In the genomic region with DNA sequence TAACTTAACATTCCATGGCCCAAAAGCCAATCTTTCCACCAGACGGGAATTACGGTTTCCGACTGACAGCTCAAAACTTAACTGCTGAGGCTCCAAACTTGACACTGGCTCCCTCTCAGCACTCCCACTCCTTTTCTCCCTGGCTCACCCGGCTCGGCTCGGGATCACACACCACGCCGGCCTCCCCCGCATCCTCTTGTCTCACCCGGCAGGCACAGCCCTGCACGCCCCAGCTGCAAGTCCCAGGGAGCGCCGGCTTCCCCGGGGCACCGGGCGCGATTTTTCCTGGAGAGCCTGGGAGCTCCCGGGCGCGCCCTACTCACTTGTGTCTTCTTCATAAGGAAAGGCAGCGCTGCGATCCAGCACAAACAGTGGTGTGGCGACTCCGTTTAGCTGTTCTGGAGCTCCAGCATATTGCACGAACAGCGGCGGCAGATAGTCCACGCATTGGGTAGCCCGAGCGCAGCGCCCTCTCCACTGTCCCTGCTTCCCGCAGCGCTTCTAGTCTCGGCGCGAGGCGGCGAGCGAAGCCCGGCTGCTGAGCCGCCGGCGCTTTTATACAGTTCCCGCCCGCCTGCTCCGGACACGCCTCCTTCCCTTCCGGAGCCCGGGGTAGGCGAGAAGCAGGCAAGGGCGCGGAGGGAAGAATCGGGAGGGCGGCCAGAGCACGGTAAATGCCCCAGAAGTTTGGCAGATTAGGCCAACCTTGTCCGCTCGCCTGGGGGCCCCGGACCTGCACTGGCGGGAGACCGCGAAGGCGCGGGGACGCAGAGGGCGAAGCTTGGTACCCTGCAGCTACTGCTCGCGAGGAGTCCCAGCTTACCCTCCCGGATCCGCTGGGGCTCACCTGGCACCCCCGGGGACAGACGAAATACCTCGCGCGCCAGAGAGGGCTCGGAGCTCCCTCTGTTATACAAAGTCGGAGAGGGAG, we compare ENCODE assay signal across 8 cellular contexts. TPM values are rescaled to one million over a fixed set of nuclear protein-coding genes. Genes with fewer than 3 reads are reported as not detected.
DNase-seq lines count a peak whose midpoint lies in the region; ATAC-seq, FAIRE-seq and TF ChIP-seq lines count a peak whose summit lies in the region.

A gene with protein sequence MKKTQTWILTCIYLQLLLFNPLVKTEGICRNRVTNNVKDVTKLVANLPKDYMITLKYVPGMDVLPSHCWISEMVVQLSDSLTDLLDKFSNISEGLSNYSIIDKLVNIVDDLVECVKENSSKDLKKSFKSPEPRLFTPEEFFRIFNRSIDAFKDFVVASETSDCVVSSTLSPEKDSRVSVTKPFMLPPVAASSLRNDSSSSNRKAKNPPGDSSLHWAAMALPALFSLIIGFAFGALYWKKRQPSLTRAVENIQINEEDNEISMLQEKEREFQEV (minus strand): TSS at position 531 of the 931 bp plus-strand sequence. CDS start 193 bp downstream, at position 338.

- H3K56ac ChIP-seq in H9 (ENCODE audit: insufficient read length, low read depth, low read length) = no peak within 1 kb of the TSS

- peaks cover 40 to 50% of the 10 kb centered on the region in 2 experiments for H3K4me1 Mint-ChIP-seq in H9

- H3K36me3 Mint-ChIP-seq in H9 (ENCODE audit: insufficient read depth in 1 of 3, low read depth in 3 of 3) = peaks cover 0 to 5% (median 4%) of the 10 kb centered on the region in 3 experiments; a peak in 4 of 7 replicates

- H3K36me3 ChIP-seq in colonic mucosa = no peaks in the 10 kb centered on the region
- H3K36me3 ChIP-seq in keratinocyte (ENCODE audit: control insufficient read depth in 2 of 2, extremely low read depth in 1 of 2, insufficient read depth in 2 of 2, low read length in 2 of 2) = no peaks in the 10 kb centered on the region
- no peaks in the 10 kb centered on the region for H3K36me3 ChIP-seq in small intestine (ENCODE audit: control insufficient read depth in 2 of 2, insufficient read depth in 2 of 2, low read length in 2 of 2)

- H3K4me1 ChIP-seq in H9 (ENCODE audit: insufficient read depth, low read length) (no peaks in the 10 kb centered on the region), colonic mucosa (no peaks in the 10 kb centered on the region), keratinocyte (ENCODE audit: control insufficient read depth, extremely low read depth, insufficient read depth, low read length) (peaks cover 31% of the 10 kb centered on the region), small intestine (ENCODE audit: control insufficient read depth in 2 of 2, insufficient read depth in 1 of 2, low read depth in 1 of 2, low read length in 1 of 2) (no peaks in the 10 kb centered on the region)

- peak within 1 kb of the TSS; percentile 73 for H3K4me2 ChIP-seq in H9 (ENCODE audit: insufficient read depth, insufficient read length, low read length)
- peak within 1 kb of the TSS; percentile 72 for H3K4me2 ChIP-seq in keratinocyte (ENCODE audit: control insufficient read depth, extremely low read depth, insufficient read depth, low read depth, low read length)

- no peak within 1 kb of the TSS for H2AFZ ChIP-seq in H9 (ENCODE audit: low read length)
- peak within 1 kb of the TSS; percentile 93 for H2AFZ ChIP-seq in keratinocyte (ENCODE audit: control insufficient read depth, low read length)

- no peak; the same call in 2 of the 3 replicates for TF ChIP-seq CTCF in H9 (conservative IDR thresholded peaks at IDR 0.05)
- no peak for TF ChIP-seq CTCF in NB4 (IDR thresholded peaks at IDR 0.05; ENCODE audit: low read depth, low read length)
- TF ChIP-seq CTCF in colonic mucosa (IDR thresholded peaks at IDR 0.05) = no peak
- peak in 2 of 3 experiments; percentile 52 to 61 for TF ChIP-seq CTCF in keratinocyte (optimal IDR thresholded peaks at IDR 0.05 in 1 of 3, IDR thresholded peaks at IDR 0.05 in 1 of 3, conservative IDR thresholded peaks at IDR 0.05 in 1 of 3; ENCODE audit: extremely low read depth in 1 of 3, insufficient read depth in 2 of 3, low read length in 3 of 3)

- intact Hi-C loops in colonic mucosa (cut with DNase I) = loop anchor here (5.0 to 10.0 kb wide), 3 partner anchors 255 to 435 kb away; partner anchors contain the start of genes CEP290 and TMTC3

- no peak within 1 kb of the TSS for H4K5ac ChIP-seq in H9 (ENCODE audit: insufficient read length, low read depth, low read length)

- H3K27ac Mint-ChIP-seq in H9 = peak within 1 kb of the TSS in 1 of 3 experiments; percentile 75; a peak in 3 of 7 replicates

- in situ Hi-C loops in G401 (cut with HindIII; ENCODE audit: low sequenced_read_pairs) (no loop called here), SK-MEL-5 (cut with HindIII; ENCODE audit: low pct_unique_long_range_greater_than_20kb, low sequenced_read_pairs) (no loop called here)

- no peak within 1 kb of the TSS for H2AK5ac ChIP-seq in H9 (ENCODE audit: insufficient read length, low read length)

- H3K4me3 ChIP-seq in NB4 (ENCODE audit: low read depth, low read length) = no peak within 1 kb of the TSS
- peak within 1 kb of the TSS; percentile 83 for H3K4me3 ChIP-seq in colonic mucosa
- peak within 1 kb of the TSS; percentile 73 to 95 (median 84) for H3K4me3 ChIP-seq in keratinocyte (ENCODE audit: control insufficient read depth in 2 of 3, extremely low read depth in 1 of 3, insufficient read depth in 2 of 3, low read depth in 1 of 3, low read length in 3 of 3)
- peak within 1 kb of the TSS; percentile 59 to 70 for H3K4me3 ChIP-seq in small intestine (ENCODE audit: low read depth in 1 of 2, low read length in 2 of 2)

- FAIRE-seq in keratinocyte (lab: Jason Lieb, UNC) = peak; percentile 17
- FAIRE-seq in small intestine (lab: Jason Lieb, UNC) = no peak

- dilution Hi-C loops in keratinocyte (cut with MboI; ENCODE audit: extremely low pct_ligation_motif_present, low sequenced_read_pairs) = no loop called here

- no peak within 1 kb of the TSS for H4K91ac ChIP-seq in H9 (ENCODE audit: insufficient read length, low read depth, low read length)

- H2BK12ac ChIP-seq in H9 (ENCODE audit: insufficient read length, low read depth, low read length) = no peak within 1 kb of the TSS

- H3K23me2 ChIP-seq in H9 (ENCODE audit: insufficient read length, low read depth, low read length, poor library complexity, severe bottlenecking) = peaks cover 17% of the 10 kb centered on the region

- H3K27me3 ChIP-seq in H9 (ENCODE audit: insufficient read depth, low read length) (no peaks in the 10 kb centered on the region), colonic mucosa (no peaks in the 10 kb centered on the region), keratinocyte (ENCODE audit: control insufficient read depth, extremely low read depth, insufficient read depth, low read length) (no peaks in the 10 kb centered on the region), small intestine (ENCODE audit: control insufficient read depth in 2 of 2, insufficient read depth in 2 of 2, low read length in 2 of 2) (no peaks in the 10 kb centered on the region)

- no peak within 1 kb of the TSS for H2BK5ac ChIP-seq in H9 (ENCODE audit: insufficient read length, low read length)

- no peak for ATAC-seq in HG02623 (IDR thresholded peaks at IDR 0.05; ENCODE audit: unreplicated experiment)

- no peaks in the 10 kb centered on the region for H3K9me3 ChIP-seq in H9 (ENCODE audit: control insufficient read depth, low read depth, low read length)
- no peaks in the 10 kb centered on the region for H3K9me3 ChIP-seq in colonic mucosa
- H3K9me3 ChIP-seq in keratinocyte (ENCODE audit: control insufficient read depth, low read depth, low read length) = no peaks in the 10 kb centered on the region
- H3K9me3 ChIP-seq in small intestine (ENCODE audit: control insufficient read depth, low read depth) = no peaks in the 10 kb centered on the region

- DNase-seq in G401 (ENCODE audit: low spot score) (peak; percentile 21), H9 (peak; percentile 92), NB4 (ENCODE audit: low read depth) (peak; percentile 55), SK-MEL-5 (ENCODE audit: low read depth, low spot score) (peak; percentile 84), colonic mucosa (peak; percentile 88), keratinocyte (ENCODE audit: low read depth, low spot score) (no peak), small intestine (peak; percentile 87)

- no CpG with 5 or more reads among the region's 76 CpGs for whole genome bisulfite sequencing in H9 (ENCODE audit: extremely low coverage, insufficient read length, low lambda C conversion rate)
- 0 to 2% (median 1%) methylated on average over 72 to 76 of the region's 76 CpGs for WGBS in small intestine, 3 donors

- no peak within 1 kb of the TSS for H3T11ph ChIP-seq in H9 (ENCODE audit: low read length)

- no peak within 1 kb of the TSS for H3K23ac ChIP-seq in H9 (ENCODE audit: insufficient read length, low read depth, low read length)

- no peaks in the 10 kb centered on the region for H3K79me1 ChIP-seq in H9 (ENCODE audit: insufficient read depth, low read depth, low read length, poor library complexity, severe bottlenecking)

- H3K79me2 ChIP-seq in H9 (ENCODE audit: insufficient read depth, low read length) (no peaks in the 10 kb centered on the region), keratinocyte (ENCODE audit: control insufficient read depth, insufficient read depth, low read length) (peaks cover 44% of the 10 kb centered on the region)

- no peaks in the 10 kb centered on the region; the same call in none of the 2 replicates for H3K27me3 Mint-ChIP-seq in H9 (ENCODE audit: low read depth)

- H3K18ac ChIP-seq in H9 (ENCODE audit: insufficient read length, low read depth, low read length) = no peak within 1 kb of the TSS

- no peaks in the 10 kb centered on the region for H4K20me1 ChIP-seq in H9 (ENCODE audit: control insufficient read depth, insufficient read depth, insufficient read length)
- H4K20me1 ChIP-seq in keratinocyte (ENCODE audit: control insufficient read depth, extremely low read depth, insufficient read depth, low read length) = no peaks in the 10 kb centered on the region

- H3K9me1 ChIP-seq in keratinocyte (ENCODE audit: control insufficient read depth, extremely low read depth, insufficient read depth, low read length) = no peaks in the 10 kb centered on the region

- H2BK20ac ChIP-seq in H9 (ENCODE audit: low read depth, low read length, poor library complexity, severe bottlenecking) = no peak within 1 kb of the TSS

- no peak within 1 kb of the TSS for H4K8ac ChIP-seq in H9 (replicated peaks; ENCODE audit: insufficient read length, low read depth, low read length)

- TF ChIP-seq POLR2A in NB4 (IDR thresholded peaks at IDR 0.05; ENCODE audit: extremely low read depth, insufficient read length) = no peak

- peak within 1 kb of the TSS; percentile 90 to 93 for H3K4me3 Mint-ChIP-seq in H9

- H2BK120ac ChIP-seq in H9 (ENCODE audit: low read depth, low read length, poor library complexity, severe bottlenecking) = no peak within 1 kb of the TSS

- no peak within 1 kb of the TSS for H3K4ac ChIP-seq in H9 (ENCODE audit: low read depth, low read length)

- H3K14ac ChIP-seq in H9 (ENCODE audit: insufficient read depth, low read length) = peak within 1 kb of the TSS; percentile 51

- H3K9ac ChIP-seq in H9 (ENCODE audit: extremely low read depth, insufficient read length, low read length) (peak within 1 kb of the TSS; percentile 52), colonic mucosa (ENCODE audit: low read depth in 2 of 2, low read length in 2 of 2) (peak within 1 kb of the TSS; percentile 53 to 72), keratinocyte (ENCODE audit: control insufficient read depth, extremely low read depth, insufficient read depth, low read length) (peak within 1 kb of the TSS; percentile 83)

- H3K27ac ChIP-seq in H9 (ENCODE audit: insufficient read length, low read depth, low read length) (no peak within 1 kb of the TSS), colonic mucosa (peak within 1 kb of the TSS; percentile 88), keratinocyte (ENCODE audit: control insufficient read depth, insufficient read depth, low read length) (peak within 1 kb of the TSS; percentile 77), small intestine (ENCODE audit: low read depth in 1 of 2, low read length in 1 of 2) (peak within 1 kb of the TSS; percentile 38 to 42)

- H3K9me3 Mint-ChIP-seq in H9 = peaks cover 4 to 7% of the 10 kb centered on the region in 2 experiments; a peak in 3 of 5 replicates

- no peak within 1 kb of the TSS for H2BK15ac ChIP-seq in H9 (ENCODE audit: low read depth, low read length)

RNA-seq across cellular contexts. Expression of the gene that starts here (rescaled TPM):
- total RNA-seq in G401 (2014; rRNA removed; shearing (Covaris generic)) = 0.07 TPM in 1 of 2 replicates, not detected in the other
- total RNA-seq in H9 (2021) (11.7 and 12.1 TPM in 2 replicates), colonic mucosa (10 to 100 TPM; 32.8 to 37.1 TPM)
- 10.3 and 12.5 TPM in 2 replicates for total RNA-seq in SK-MEL-5 (2014; rRNA removed; shearing (Covaris generic))
- polyA plus RNA-seq in SK-MEL-5 (2015; cell fraction: cytosol; rRNA removed) = 4.6 and 6.1 TPM in 2 replicates
- polyA plus RNA-seq in SK-MEL-5 (2015; cell fraction: nucleus; rRNA removed) = 3.7 and 4.8 TPM in 2 replicates
- polyA plus RNA-seq in keratinocyte (10.7 to 21.2 TPM (median 11.3 TPM) in 3 replicates), small intestine (1 to 10 TPM; 4.5 to 8.1 (median 7.6) TPM)
- 7.6 TPM for polyA plus RNA-seq in keratinocyte (2011; ENCODE audit: low read depth)
- polyA plus RNA-seq in keratinocyte (2011; cell fraction: cytosol; rRNA removed) = 8.4 and 15.4 TPM in 2 replicates
- polyA plus RNA-seq in keratinocyte (2011; cell fraction: nucleus; rRNA removed) = 9.6 and 10.9 TPM in 2 replicates
- polyA plus RNA-seq in keratinocyte (2012; ENCODE audit: low replicate concordance) = 8.3 and 12.1 TPM in 2 replicates
- polyA minus RNA-seq in keratinocyte = 7.1 to 27.5 TPM (median 15.6 TPM) in 3 replicates
- 49.3 TPM for polyA minus RNA-seq in keratinocyte (2011; cell fraction: cytosol; rRNA and poly(A)+ RNA removed)
- polyA minus RNA-seq in keratinocyte (2011; cell fraction: nucleus; rRNA and poly(A)+ RNA removed) = 16.0 and 29.9 TPM in 2 replicates

Comparison
In these comparisons a context has a peak if more than half of its experiments do, and no peak if none do; other contexts are left out.
1. RNA of the gene that starts here (total RNA-seq): 32.8 to 37.1 TPM in colonic mucosa, 10.3 to 12.5 TPM in SK-MEL-5 and 11.7 to 12.1 TPM in H9; 0.07 TPM in G401; every median in the first group is over 10 times any median in the second.
2. Peak in DNase-seq in G401; RNA of the gene not detected or under 1 TPM.
3. CTCF ChIP-seq: peak in keratinocyte (2 of 3); none in H9 (single experiment), NB4 (single experiment) and colonic mucosa (single experiment).
4. Peak in every context shown above with its lines, with median percentiles within 50 percentile points of each other: H3K9ac ChIP-seq.